Comparison of ENCODE assay signal across 31 cellular contexts in the genomic region with DNA sequence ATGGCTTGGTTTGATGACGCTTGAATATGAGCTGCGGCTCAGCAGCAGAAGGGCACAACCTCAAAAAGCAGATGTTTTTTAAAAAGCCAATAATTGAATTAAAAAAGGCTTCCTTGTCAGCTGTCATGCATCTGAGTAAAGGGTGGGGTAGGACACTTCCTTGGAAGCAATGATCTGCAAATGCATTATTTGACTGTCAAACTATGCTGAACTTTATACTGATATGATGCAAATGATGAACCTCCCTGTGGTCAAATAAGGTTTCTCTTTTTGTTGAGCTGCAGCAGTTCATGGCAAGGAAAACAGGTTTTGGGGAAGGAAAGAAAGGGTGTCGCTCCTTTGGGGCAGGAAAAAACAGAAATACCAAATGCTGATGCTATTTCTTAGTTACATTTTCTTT. TPM values are rescaled to one million over a fixed set of nuclear protein-coding genes. Genes with fewer than 3 reads are reported as not detected.
DNase-seq lines count a peak whose midpoint lies in the region; ATAC-seq, FAIRE-seq and TF ChIP-seq lines count a peak whose summit lies in the region.
"Had no signal": no experiment of that assay in that cellular context is flagged by ENCODE, and none has a peak within 500 bp of the region (broad histone marks: within the 10 kb centered on the region; RNA-seq: fewer than 3 reads in every experiment).

No MANE protein-coding gene starts in this region.

- H3K9ac ChIP-seq in OCI-LY3 (ENCODE audit: low read length): no peak overlapping the region
- H3K9ac ChIP-seq: GM23248 had no signal

- peaks cover 29% of the 10 kb centered on the region for H3K4me1 ChIP-seq in OCI-LY3 (ENCODE audit: low read length)
- H3K4me1 ChIP-seq: colonic mucosa, lower lobe of right lung, SJCRH30, transverse colon had no signal

- intact Hi-C loops in activated naive CD4-positive, alpha-beta T cell treated with anti-CD3 and anti-CD28 coated beads for 36 hours (cut with micrococcal nuclease): no loop called here
- intact Hi-C loops in posterior vena cava (cut with DNase I): no loop called here

- no peaks in the 10 kb centered on the region for H3K27me3 ChIP-seq in OCI-LY3 (ENCODE audit: low read depth, low read length)
- H3K27me3 ChIP-seq: cardiac muscle cell, colonic mucosa, sigmoid colon, SJCRH30, transverse colon had no signal

- no peak overlapping the region for H3K4me3 ChIP-seq in OCI-LY3 (ENCODE audit: low read length)
- H3K4me3 ChIP-seq: cardiac muscle cell, colonic mucosa, GM23248, lower lobe of right lung, sigmoid colon, SJCRH30, transverse colon had no signal

- no peaks in the 10 kb centered on the region for H3K36me3 ChIP-seq in OCI-LY3 (replicated peaks; ENCODE audit: low read depth, low read length)
- H3K36me3 ChIP-seq: cardiac muscle cell, colonic mucosa, lower lobe of right lung, sigmoid colon, SJCRH30, transverse colon had no signal

- DNase-seq in GM18507 (ENCODE audit: extremely low spot score, insufficient read length, low read depth) (no peak), memory B cell (ENCODE audit: low spot score in 2 of 2) (peak in 1 of 2 donors; percentile 23), NCI-H446 treated with DMSO at 0.1 percent for 48 hours (lab: John Stamatoyannopoulos, UW) (no peak), posterior vena cava (ENCODE audit: low spot score) (no peak), HuH-7.5 (ENCODE audit: low spot score) (no peak)
- no peak for DNase-seq in activated naive CD4-positive, alpha-beta T cell treated with anti-CD3 and anti-CD28 coated beads for 36 hours
- DNase-seq: activated CD4-positive, alpha-beta T cell treated with anti-CD3 and anti-CD28 coated beads, Interleukin-2, amount 50 U/mL, for 1 hour; activated gamma-delta T cell; activated T-cell treated with anti-CD3 and anti-CD28 coated beads, Interleukin-2, amount 50 U/mL, for 4 hours; CD4-positive, alpha-beta memory T cell; colonic mucosa; effector memory CD8-positive, alpha-beta T cell; glutamatergic neuron; GM23248; kidney; lower lobe of right lung; natural killer cell; NCI-H1436; NCI-H2081 treated with DMSO at 0.1 percent for 48 hours; NCI-H226; NCI-H748 treated with DMSO at 0.1 percent for 48 hours; occipital lobe; sigmoid colon; SJCRH30; stimulated activated CD4-positive, alpha-beta T cell treated with anti-CD3 and anti-CD28 coated beads, Interleukin-4, amount 100 ng/mL, for 24 hours; SW 1271; transverse colon had no signal

- no peak for TF ChIP-seq CTCF in OCI-LY3 (IDR thresholded peaks at IDR 0.05; ENCODE audit: low read depth, low read length)

- H3K79me2 ChIP-seq in OCI-LY3 (ENCODE audit: low read length): no peaks in the 10 kb centered on the region

- H3K9me3 ChIP-seq in OCI-LY3 (ENCODE audit: insufficient read depth, low read length): no peaks in the 10 kb centered on the region
- H3K9me3 ChIP-seq: colonic mucosa, lower lobe of right lung, sigmoid colon, SJCRH30, transverse colon had no signal

- H3K27ac Mint-ChIP-seq in memory B cell: peak overlapping the region; percentile 86
- H3K27ac Mint-ChIP-seq in activated naive CD4-positive, alpha-beta T cell treated with anti-CD3 and anti-CD28 coated beads for 36 hours: no peak overlapping the region
- H3K27ac Mint-ChIP-seq: effector memory CD8-positive, alpha-beta T cell; natural killer cell had no signal

- peak overlapping the region; percentile 63 for H3K4me3 Mint-ChIP-seq in memory B cell
- H3K4me3 Mint-ChIP-seq in activated naive CD4-positive, alpha-beta T cell treated with anti-CD3 and anti-CD28 coated beads for 36 hours: no peak overlapping the region
- H3K4me3 Mint-ChIP-seq: activated T-cell treated with anti-CD3 and anti-CD28 coated beads, Interleukin-2, amount 50 U/mL, for 4 hours; CD4-positive, alpha-beta memory T cell; effector memory CD8-positive, alpha-beta T cell; natural killer cell had no signal

- H2AFZ ChIP-seq in OCI-LY3 (ENCODE audit: low read depth, low read length): peak overlapping the region; percentile 32; the same call in 1 of the 2 replicates
- H2AFZ ChIP-seq: GM23248 had no signal

- no peaks in the 10 kb centered on the region for H4K20me1 ChIP-seq in OCI-LY3 (ENCODE audit: insufficient read depth, low read length)

- CTCF ChIA-PET in activated naive CD4-positive, alpha-beta T cell treated with anti-CD3 and anti-CD28 coated beads for 36 hours (lab: Charles Lee): interaction anchor here (0.6 to 1.7 kb wide), 2 partner anchors 85 to 684 kb away, joined by 3 to 4 read pairs; no protein-coding TSS in a partner anchor

- H3K9me3 Mint-ChIP-seq in memory B cell: no peaks in the 10 kb centered on the region
- no peaks in the 10 kb centered on the region for H3K9me3 Mint-ChIP-seq in activated naive CD4-positive, alpha-beta T cell treated with anti-CD3 and anti-CD28 coated beads for 36 hours
- H3K9me3 Mint-ChIP-seq: activated T-cell treated with anti-CD3 and anti-CD28 coated beads, Interleukin-2, amount 50 U/mL, for 4 hours; CD4-positive, alpha-beta memory T cell; effector memory CD8-positive, alpha-beta T cell; natural killer cell had no signal

- peak; percentile 73 for FAIRE-seq in GM18507 (lab: Jason Lieb, UNC)
- FAIRE-seq: astrocyte, kidney had no signal

- peak; percentile 66 for ATAC-seq in GM21619 (IDR thresholded peaks at IDR 0.05; ENCODE audit: unreplicated experiment)
- ATAC-seq in memory B cell (ENCODE audit: low read depth): peak; percentile 92
- ATAC-seq: activated T-cell treated with anti-CD3 and anti-CD28 coated beads, Interleukin-2, amount 50 U/mL, for 4 hours; effector memory CD8-positive, alpha-beta T cell; natural killer cell had no signal

- no peaks in the 10 kb centered on the region for H3K27me3 Mint-ChIP-seq in memory B cell
- H3K27me3 Mint-ChIP-seq in activated naive CD4-positive, alpha-beta T cell treated with anti-CD3 and anti-CD28 coated beads for 36 hours (ENCODE audit: low read depth): no peaks in the 10 kb centered on the region
- H3K27me3 Mint-ChIP-seq: CD4-positive, alpha-beta memory T cell; effector memory CD8-positive, alpha-beta T cell had no signal

- peaks cover 32% of the 10 kb centered on the region for H3K4me1 Mint-ChIP-seq in memory B cell
- no peaks in the 10 kb centered on the region for H3K4me1 Mint-ChIP-seq in activated naive CD4-positive, alpha-beta T cell treated with anti-CD3 and anti-CD28 coated beads for 36 hours (ENCODE audit: low read depth)
- H3K4me1 Mint-ChIP-seq: CD4-positive, alpha-beta memory T cell; natural killer cell had no signal

- H3K4me2 ChIP-seq in OCI-LY3 (ENCODE audit: low read length): no peak overlapping the region

- H3K36me3 Mint-ChIP-seq in memory B cell: no peaks in the 10 kb centered on the region
- H3K36me3 Mint-ChIP-seq in activated naive CD4-positive, alpha-beta T cell treated with anti-CD3 and anti-CD28 coated beads for 36 hours (ENCODE audit: low read depth): no peaks in the 10 kb centered on the region
- H3K36me3 Mint-ChIP-seq: CD4-positive, alpha-beta memory T cell; natural killer cell had no signal

- H3K27ac ChIP-seq in OCI-LY3 (ENCODE audit: low read length): no peak overlapping the region
- H3K27ac ChIP-seq: cardiac muscle cell, colonic mucosa, GM23248, lower lobe of right lung, sigmoid colon, SJCRH30, transverse colon had no signal

RNA-seq across cellular contexts. Expression of gene ANXA4, which starts 10.4 kb away (rescaled TPM):
- total RNA-seq in activated naive CD4-positive, alpha-beta T cell treated with anti-CD3 and anti-CD28 coated beads for 36 hours: 10 to 100 TPM; 21.4 to 23.9 TPM
- 10 to 100 TPM; 90.8 to 92.2 TPM for total RNA-seq in posterior vena cava
